Comparison of ENCODE assay signal across 22 cellular contexts in genomic region chr22:20187777-20188566, GRCh38. TPM values are rescaled to one million over a fixed set of nuclear protein-coding genes. Genes with fewer than 3 reads are reported as not detected.
A peak's percentile ranks its signal among the peaks of the same experiment; 100 is the strongest.
DNase-seq lines count a peak whose midpoint lies in the region; ATAC-seq and TF ChIP-seq lines count a peak whose summit lies in the region.
"Had no signal": no experiment of that assay in that cellular context is flagged by ENCODE, and none has a peak within 500 bp of the region (broad histone marks: within the 10 kb centered on the region; RNA-seq: fewer than 3 reads in every experiment).

No MANE protein-coding gene starts in this region.

- no peaks in the 10 kb centered on the region for H3K79me1 ChIP-seq in mesenchymal stem cell (replicated peaks; ENCODE audit: low read length, poor library complexity, severe bottlenecking)

- H2AK5ac ChIP-seq in mesenchymal stem cell (ENCODE audit: low read length, severe bottlenecking) = no peak overlapping the region

- no peak overlapping the region for H4K8ac ChIP-seq in mesenchymal stem cell (ENCODE audit: low read length)

- no peak overlapping the region for H2BK12ac ChIP-seq in mesenchymal stem cell (ENCODE audit: low read length in 2 of 2)

- no peaks in the 10 kb centered on the region for H3K9me3 ChIP-seq in heart left ventricle
- H3K9me3 ChIP-seq in left ventricle myocardium inferior (replicated peaks) = no peaks in the 10 kb centered on the region
- no peaks in the 10 kb centered on the region for H3K9me3 ChIP-seq in BLaER1 treated with 17β-estradiol and CSF1 and Interleukin-3, amounts not matched to agents 10 nM and 100 nM (replicated peaks in 1 of 11)
- no peaks in the 10 kb centered on the region for H3K9me3 ChIP-seq in mesenchymal stem cell (ENCODE audit: control insufficient read depth, low read length)
- H3K9me3 ChIP-seq: HAP-1 had no signal

- H3K18ac ChIP-seq in mesenchymal stem cell (ENCODE audit: low read depth in 1 of 2, low read length in 2 of 2) = no peak overlapping the region

- no peak overlapping the region for H3K23ac ChIP-seq in mesenchymal stem cell (ENCODE audit: low read length in 2 of 2)

- no peak overlapping the region for H2BK15ac ChIP-seq in mesenchymal stem cell (ENCODE audit: low read depth, poor library complexity, severe bottlenecking)

- no peak overlapping the region for H3K27ac Mint-ChIP-seq in natural killer cell
- H3K27ac Mint-ChIP-seq: CD4-positive, CD25-positive, alpha-beta regulatory T cell had no signal

- no peak overlapping the region for H3K4ac ChIP-seq in mesenchymal stem cell (ENCODE audit: low read depth in 1 of 2, low read length in 2 of 2)

- no peak overlapping the region for H2BK5ac ChIP-seq in mesenchymal stem cell (ENCODE audit: low read depth, low read length, poor library complexity, severe bottlenecking)

- H3K9ac ChIP-seq in BLaER1 treated with 17β-estradiol and CSF1 and Interleukin-3, amounts not matched to agents 10 nM and 100 nM = peak overlapping the region in 1 of 11 experiments; percentile 50; a peak in 1 of 22 replicates
- H3K9ac ChIP-seq in mesenchymal stem cell (ENCODE audit: low read length) = no peak overlapping the region

- H4K20me1 ChIP-seq in BLaER1 treated with 17β-estradiol and CSF1 and Interleukin-3, amounts not matched to agents 10 nM and 100 nM = no peaks in the 10 kb centered on the region; a peak in 1 of 22 replicates

- DNase-seq in heart left ventricle = peak in 1 of 5 donors; percentile 45
- no peak for DNase-seq in left ventricle myocardium inferior
- DNase-seq in mesenchymal stem cell = no peak
- no peak for DNase-seq in NCI-H1930 (lab: John Stamatoyannopoulos, UW)
- no peak for DNase-seq in NCI-H1417 treated with DMSO at 0.1 percent for 48 hours (lab: John Stamatoyannopoulos, UW)
- DNase-seq in natural killer cell = no peak
- DNase-seq: 8988T; C1 segment of cervical spinal cord; CD4-positive, CD25-positive, alpha-beta regulatory T cell; CD8-positive, alpha-beta memory T cell; COR-L47; DMS 273 treated with DMSO at 0.1 percent for 48 hours; DMS53; DND-41; EL had no signal

- H3K4me3 Mint-ChIP-seq in natural killer cell = no peak overlapping the region
- H3K4me3 Mint-ChIP-seq: CD4-positive, CD25-positive, alpha-beta regulatory T cell; CD8-positive, alpha-beta memory T cell had no signal

- H3K4me3 ChIP-seq in heart left ventricle = no peak overlapping the region
- no peak overlapping the region for H3K4me3 ChIP-seq in left ventricle myocardium inferior
- H3K4me3 ChIP-seq in BLaER1 treated with 17β-estradiol and CSF1 and Interleukin-3, amounts not matched to agents 10 nM and 100 nM = no peak overlapping the region
- no peak overlapping the region for H3K4me3 ChIP-seq in mesenchymal stem cell (ENCODE audit: insufficient read depth in 1 of 2, low read depth in 1 of 2, low read length in 2 of 2)
- H3K4me3 ChIP-seq: GM12878, HAP-1 had no signal

- ATAC-seq in heart left ventricle = peak in 3 of 4 donors; percentile 12 to 44 (median 19)
- ATAC-seq in natural killer cell = no peak
- ATAC-seq: GM12878 had no signal

- peak overlapping the region; percentile 18 for H4K91ac ChIP-seq in mesenchymal stem cell (ENCODE audit: low read length)

- H2AFZ ChIP-seq in mesenchymal stem cell (ENCODE audit: low read depth, low read length) = no peak overlapping the region

- H3K27me3 Mint-ChIP-seq in natural killer cell (ENCODE audit: low read depth in 2 of 2) = no peaks in the 10 kb centered on the region
- H3K27me3 Mint-ChIP-seq: CD4-positive, CD25-positive, alpha-beta regulatory T cell; CD8-positive, alpha-beta memory T cell had no signal

- H3K36me3 ChIP-seq in heart left ventricle (no peaks in the 10 kb centered on the region), left ventricle myocardium inferior (no peaks in the 10 kb centered on the region), mesenchymal stem cell (ENCODE audit: control insufficient read depth in 1 of 2, insufficient read depth in 2 of 2, low read depth in 1 of 2, low read length in 2 of 2) (no peaks in the 10 kb centered on the region)
- H3K36me3 ChIP-seq in BLaER1 treated with 17β-estradiol and CSF1 and Interleukin-3, amounts not matched to agents 10 nM and 100 nM = no peaks in the 10 kb centered on the region
- H3K36me3 ChIP-seq: HAP-1 had no signal

- H3K27me3 ChIP-seq in heart left ventricle (peaks cover 0 to 7% (median 0%) of the 10 kb centered on the region in 9 donors), left ventricle myocardium inferior (ENCODE audit: low read depth) (peaks cover 11% of the 10 kb centered on the region), mesenchymal stem cell (ENCODE audit: control insufficient read depth in 1 of 2, insufficient read depth in 1 of 2, low read length in 2 of 2) (peaks cover 16 to 47% of the 10 kb centered on the region in 2 experiments)
- no peaks in the 10 kb centered on the region for H3K27me3 ChIP-seq in BLaER1 treated with 17β-estradiol and CSF1 and Interleukin-3, amounts not matched to agents 10 nM and 100 nM

- H3K4me1 ChIP-seq in heart left ventricle = no peaks in the 10 kb centered on the region
- H3K4me1 ChIP-seq in left ventricle myocardium inferior = no peaks in the 10 kb centered on the region
- H3K4me1 ChIP-seq in BLaER1 treated with 17β-estradiol and CSF1 and Interleukin-3, amounts not matched to agents 10 nM and 100 nM = peaks cover 0 to 73% (median 50%) of the 10 kb centered on the region in 10 experiments; a peak in 14 of 20 replicates
- H3K4me1 ChIP-seq in mesenchymal stem cell (ENCODE audit: control insufficient read depth, insufficient read depth, low read depth, low read length) = peaks cover 2% of the 10 kb centered on the region
- H3K4me1 ChIP-seq: HAP-1 had no signal

- no peak overlapping the region for H3K14ac ChIP-seq in mesenchymal stem cell (ENCODE audit: low read length in 2 of 2)

- intact Hi-C loops in heart left ventricle (cut with DNase I) = loop anchor here in 1 of 10 donors (2.0 kb wide), 1 partner anchor 13 kb away; no protein-coding TSS in a partner anchor
- intact Hi-C loops in left ventricle myocardium inferior (cut with micrococcal nuclease) = no loop called here
- intact Hi-C loops in natural killer cell (cut with micrococcal nuclease) = no loop called here

- H3K4me1 Mint-ChIP-seq in natural killer cell = peaks cover 0 to 6% of the 10 kb centered on the region in 2 donors
- H3K4me1 Mint-ChIP-seq: CD4-positive, CD25-positive, alpha-beta regulatory T cell had no signal

- no peak overlapping the region for H2BK120ac ChIP-seq in mesenchymal stem cell (ENCODE audit: low read depth, low read length)

- no peak overlapping the region for H3K27ac ChIP-seq in heart left ventricle
- no peak overlapping the region for H3K27ac ChIP-seq in left ventricle myocardium inferior (replicated peaks)
- H3K27ac ChIP-seq in BLaER1 treated with 17β-estradiol and CSF1 and Interleukin-3, amounts not matched to agents 10 nM and 100 nM = peak overlapping the region in 1 of 11 experiments; percentile 2; a peak in 1 of 22 replicates
- no peak overlapping the region for H3K27ac ChIP-seq in mesenchymal stem cell (ENCODE audit: low read length, poor library complexity, severe bottlenecking)

- WGBS in heart left ventricle, 4 donors = 88 to 94% (median 93%) methylated on average over 10 to 12 of the region's 12 CpGs
- 91% methylated on average over 12 of the region's 12 CpGs for WGBS in mesenchymal stem cell

- H3K9me3 Mint-ChIP-seq in natural killer cell = no peaks in the 10 kb centered on the region
- H3K9me3 Mint-ChIP-seq: CD4-positive, CD25-positive, alpha-beta regulatory T cell; CD8-positive, alpha-beta memory T cell had no signal

- TF ChIP-seq CTCF in heart left ventricle (IDR thresholded peaks at IDR 0.05) (no peak), left ventricle myocardium inferior (IDR thresholded peaks at IDR 0.05; ENCODE audit: borderline replicate concordance) (no peak), natural killer cell (IDR thresholded peaks at IDR 0.05) (no peak)

- peak overlapping the region in 7 of 11 experiments; percentile 34 to 70 (median 61); a peak in 13 of 22 replicates for H3K4me2 ChIP-seq in BLaER1 treated with 17β-estradiol and CSF1 and Interleukin-3, amounts not matched to agents 10 nM and 100 nM
- H3K4me2 ChIP-seq in mesenchymal stem cell (ENCODE audit: low read length, poor library complexity, severe bottlenecking) = no peak overlapping the region

- no peak for TF ChIP-seq POLR2A in heart left ventricle (IDR thresholded peaks at IDR 0.05)

- H3K36me3 Mint-ChIP-seq in natural killer cell = no peaks in the 10 kb centered on the region
- H3K36me3 Mint-ChIP-seq: CD4-positive, CD25-positive, alpha-beta regulatory T cell; CD8-positive, alpha-beta memory T cell had no signal

RNA-seq across cellular contexts. Expression of gene CCDC188, which starts 37.1 kb away (rescaled TPM):
- total RNA-seq in heart left ventricle (1 to 10 TPM in 1 of 9 donors, under 1 TPM in 4, not detected in 4; 0.17 to 1.0 (median 0.46) TPM), left ventricle myocardium inferior (not detected), natural killer cell (under 1 TPM in 1 of 3 donors, not detected in 2; 0.64 TPM)
- 1 to 10 TPM in 1 of 2 donors, under 1 TPM in 1; 0.50 to 1.0 TPM for polyA plus RNA-seq in heart left ventricle
- polyA plus RNA-seq in mesenchymal stem cell (2013, experiment 1 of 2) = not detected
- not detected for polyA plus RNA-seq in mesenchymal stem cell (2013, experiment 2 of 2)
- total RNA-seq: A673; CD8-positive, alpha-beta memory T cell; G401; GM12878; H4 had no signal
- polyA plus RNA-seq: AG04450; CD4-positive, CD25-positive, alpha-beta regulatory T cell; CD8-positive, alpha-beta memory T cell; GM12878 had no signal

RNA-seq across cellular contexts. Expression of gene ZDHHC8, which starts 56.4 kb away (rescaled TPM):
- 10 to 100 TPM; 15.7 to 45.2 (median 40.6) TPM for total RNA-seq in heart left ventricle
- polyA plus RNA-seq in heart left ventricle = 10 to 100 TPM; 21.5 to 26.3 TPM
- total RNA-seq in left ventricle myocardium inferior = 42.4 TPM
- 53.0 TPM for polyA plus RNA-seq in mesenchymal stem cell (2013, experiment 1 of 2)
- polyA plus RNA-seq in mesenchymal stem cell (2013, experiment 2 of 2) = 50.1 TPM
- 10 to 100 TPM; 64.0 to 75.6 (median 65.3) TPM for total RNA-seq in natural killer cell

Comparison
In these comparisons a context has a peak if more than half of its experiments do, and no peak if none do; other contexts are left out.
1. ATAC-seq: peak in heart left ventricle (3 of 4); none in natural killer cell (0 of 3).